1 cellular context compared by ENCODE assay signal in genomic region chr19:16627194-16627927, GRCh38.
TF ChIP-seq lines count a peak whose summit lies in the region.

No MANE protein-coding gene starts in this region.

TF ChIP-seq in A549, 52 proteins besides CTCF, POLR2A, EP300 and RAD21 (continued from another document):
- TF ChIP-seq, protein P1, sequence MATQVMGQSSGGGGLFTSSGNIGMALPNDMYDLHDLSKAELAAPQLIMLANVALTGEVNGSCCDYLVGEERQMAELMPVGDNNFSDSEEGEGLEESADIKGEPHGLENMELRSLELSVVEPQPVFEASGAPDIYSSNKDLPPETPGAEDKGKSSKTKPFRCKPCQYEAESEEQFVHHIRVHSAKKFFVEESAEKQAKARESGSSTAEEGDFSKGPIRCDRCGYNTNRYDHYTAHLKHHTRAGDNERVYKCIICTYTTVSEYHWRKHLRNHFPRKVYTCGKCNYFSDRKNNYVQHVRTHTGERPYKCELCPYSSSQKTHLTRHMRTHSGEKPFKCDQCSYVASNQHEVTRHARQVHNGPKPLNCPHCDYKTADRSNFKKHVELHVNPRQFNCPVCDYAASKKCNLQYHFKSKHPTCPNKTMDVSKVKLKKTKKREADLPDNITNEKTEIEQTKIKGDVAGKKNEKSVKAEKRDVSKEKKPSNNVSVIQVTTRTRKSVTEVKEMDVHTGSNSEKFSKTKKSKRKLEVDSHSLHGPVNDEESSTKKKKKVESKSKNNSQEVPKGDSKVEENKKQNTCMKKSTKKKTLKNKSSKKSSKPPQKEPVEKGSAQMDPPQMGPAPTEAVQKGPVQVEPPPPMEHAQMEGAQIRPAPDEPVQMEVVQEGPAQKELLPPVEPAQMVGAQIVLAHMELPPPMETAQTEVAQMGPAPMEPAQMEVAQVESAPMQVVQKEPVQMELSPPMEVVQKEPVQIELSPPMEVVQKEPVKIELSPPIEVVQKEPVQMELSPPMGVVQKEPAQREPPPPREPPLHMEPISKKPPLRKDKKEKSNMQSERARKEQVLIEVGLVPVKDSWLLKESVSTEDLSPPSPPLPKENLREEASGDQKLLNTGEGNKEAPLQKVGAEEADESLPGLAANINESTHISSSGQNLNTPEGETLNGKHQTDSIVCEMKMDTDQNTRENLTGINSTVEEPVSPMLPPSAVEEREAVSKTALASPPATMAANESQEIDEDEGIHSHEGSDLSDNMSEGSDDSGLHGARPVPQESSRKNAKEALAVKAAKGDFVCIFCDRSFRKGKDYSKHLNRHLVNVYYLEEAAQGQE (IDR thresholded peaks at IDR 0.05) = no peak
- TF ChIP-seq USF2 (IDR thresholded peaks at IDR 0.05) (no peak), CBX2 (IDR thresholded peaks at IDR 0.05; ENCODE audit: borderline replicate concordance, low read depth) (no peak), RFX5 (IDR thresholded peaks at IDR 0.05) (no peak), MAFK (IDR thresholded peaks at IDR 0.05; ENCODE audit: partially characterized antibody) (no peak), JUN (IDR thresholded peaks at IDR 0.05) (no peak), CBX8 (IDR thresholded peaks at IDR 0.05) (peak; percentile 67; the same call in 1 of the 2 replicates), MAX (IDR thresholded peaks at IDR 0.05) (no peak), RNF2 (IDR thresholded peaks at IDR 0.05; ENCODE audit: borderline replicate concordance, low read depth) (no peak), ELK1 (IDR thresholded peaks at IDR 0.05; ENCODE audit: low read depth, low read length) (no peak), HOXA7 (CRISPR knock-in tag; IDR thresholded peaks at IDR 0.05) (no peak), HMGXB4 (CRISPR knock-in tag; IDR thresholded peaks at IDR 0.05; ENCODE audit: borderline replicate concordance) (0 out of 2 replicates have a peak, but pooled peaks have one; percentile 34), FOSB (CRISPR knock-in tag; IDR thresholded peaks at IDR 0.05) (no peak), HOXB13 (CRISPR knock-in tag; IDR thresholded peaks at IDR 0.05; ENCODE audit: low read depth) (no peak), PHF8 (IDR thresholded peaks at IDR 0.05; ENCODE audit: borderline replicate concordance, low read depth) (peak; percentile 83), EHMT2 (IDR thresholded peaks at IDR 0.05; ENCODE audit: low read depth) (no peak)
- TF ChIP-seq, protein P2, sequence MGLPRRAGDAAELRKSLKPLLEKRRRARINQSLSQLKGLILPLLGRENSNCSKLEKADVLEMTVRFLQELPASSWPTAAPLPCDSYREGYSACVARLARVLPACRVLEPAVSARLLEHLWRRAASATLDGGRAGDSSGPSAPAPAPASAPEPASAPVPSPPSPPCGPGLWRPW (IDR thresholded peaks at IDR 0.05) = no peak
TF ChIP-seq in A549: peak in this region for 3.
